ENCODE assay signal across 1 cellular context in the genomic region with DNA sequence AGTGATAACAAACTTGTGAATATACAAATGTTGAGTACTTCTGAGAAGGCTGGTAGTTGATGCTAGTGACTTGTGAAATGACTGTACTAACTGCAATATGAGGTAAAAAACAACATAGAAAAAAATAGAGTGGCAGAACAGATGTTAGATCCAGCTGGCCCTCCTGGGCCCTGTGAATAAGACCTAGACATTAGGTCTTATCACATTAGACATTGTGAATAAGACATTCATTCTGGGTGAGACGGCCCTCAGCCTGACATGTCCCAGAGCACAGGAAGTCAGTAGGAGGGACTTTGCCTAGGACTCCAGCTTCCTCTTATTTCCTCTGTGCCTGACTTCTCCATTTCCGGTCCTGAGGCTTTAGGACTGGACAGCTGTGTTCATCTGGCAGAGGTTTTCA.
TF ChIP-seq lines count a peak whose summit lies in the region.

No MANE protein-coding gene starts in this region.

TF ChIP-seq in HepG2, 621 proteins besides CTCF, POLR2A, EP300 and RAD21:
- peak; percentile 32; the same call in 1 of the 2 replicates for TF ChIP-seq SP2 (CRISPR knock-in tag; IDR thresholded peaks at IDR 0.05)
- peak; percentile 67 for TF ChIP-seq GABPB1 (CRISPR knock-in tag; IDR thresholded peaks at IDR 0.05)
- TF ChIP-seq, protein P1, sequence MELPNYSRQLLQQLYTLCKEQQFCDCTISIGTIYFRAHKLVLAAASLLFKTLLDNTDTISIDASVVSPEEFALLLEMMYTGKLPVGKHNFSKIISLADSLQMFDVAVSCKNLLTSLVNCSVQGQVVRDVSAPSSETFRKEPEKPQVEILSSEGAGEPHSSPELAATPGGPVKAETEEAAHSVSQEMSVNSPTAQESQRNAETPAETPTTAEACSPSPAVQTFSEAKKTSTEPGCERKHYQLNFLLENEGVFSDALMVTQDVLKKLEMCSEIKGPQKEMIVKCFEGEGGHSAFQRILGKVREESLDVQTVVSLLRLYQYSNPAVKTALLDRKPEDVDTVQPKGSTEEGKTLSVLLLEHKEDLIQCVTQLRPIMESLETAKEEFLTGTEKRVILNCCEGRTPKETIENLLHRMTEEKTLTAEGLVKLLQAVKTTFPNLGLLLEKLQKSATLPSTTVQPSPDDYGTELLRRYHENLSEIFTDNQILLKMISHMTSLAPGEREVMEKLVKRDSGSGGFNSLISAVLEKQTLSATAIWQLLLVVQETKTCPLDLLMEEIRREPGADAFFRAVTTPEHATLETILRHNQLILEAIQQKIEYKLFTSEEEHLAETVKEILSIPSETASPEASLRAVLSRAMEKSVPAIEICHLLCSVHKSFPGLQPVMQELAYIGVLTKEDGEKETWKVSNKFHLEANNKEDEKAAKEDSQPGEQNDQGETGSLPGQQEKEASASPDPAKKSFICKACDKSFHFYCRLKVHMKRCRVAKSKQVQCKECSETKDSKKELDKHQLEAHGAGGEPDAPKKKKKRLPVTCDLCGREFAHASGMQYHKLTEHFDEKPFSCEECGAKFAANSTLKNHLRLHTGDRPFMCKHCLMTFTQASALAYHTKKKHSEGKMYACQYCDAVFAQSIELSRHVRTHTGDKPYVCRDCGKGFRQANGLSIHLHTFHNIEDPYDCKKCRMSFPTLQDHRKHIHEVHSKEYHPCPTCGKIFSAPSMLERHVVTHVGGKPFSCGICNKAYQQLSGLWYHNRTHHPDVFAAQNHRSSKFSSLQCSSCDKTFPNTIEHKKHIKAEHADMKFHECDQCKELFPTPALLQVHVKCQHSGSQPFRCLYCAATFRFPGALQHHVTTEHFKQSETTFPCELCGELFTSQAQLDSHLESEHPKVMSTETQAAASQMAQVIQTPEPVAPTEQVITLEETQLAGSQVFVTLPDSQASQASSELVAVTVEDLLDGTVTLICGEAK (IDR thresholded peaks at IDR 0.05) = peak; percentile 15; the same call in 1 of the 2 replicates
- TF ChIP-seq, protein P1 (CRISPR knock-in tag; IDR thresholded peaks at IDR 0.05) = no peak
- TF ChIP-seq NFYB (CRISPR knock-in tag; IDR thresholded peaks at IDR 0.05) = 0 out of 2 replicates have a peak, but pooled peaks have one; percentile 22
- TF ChIP-seq, protein P2, sequence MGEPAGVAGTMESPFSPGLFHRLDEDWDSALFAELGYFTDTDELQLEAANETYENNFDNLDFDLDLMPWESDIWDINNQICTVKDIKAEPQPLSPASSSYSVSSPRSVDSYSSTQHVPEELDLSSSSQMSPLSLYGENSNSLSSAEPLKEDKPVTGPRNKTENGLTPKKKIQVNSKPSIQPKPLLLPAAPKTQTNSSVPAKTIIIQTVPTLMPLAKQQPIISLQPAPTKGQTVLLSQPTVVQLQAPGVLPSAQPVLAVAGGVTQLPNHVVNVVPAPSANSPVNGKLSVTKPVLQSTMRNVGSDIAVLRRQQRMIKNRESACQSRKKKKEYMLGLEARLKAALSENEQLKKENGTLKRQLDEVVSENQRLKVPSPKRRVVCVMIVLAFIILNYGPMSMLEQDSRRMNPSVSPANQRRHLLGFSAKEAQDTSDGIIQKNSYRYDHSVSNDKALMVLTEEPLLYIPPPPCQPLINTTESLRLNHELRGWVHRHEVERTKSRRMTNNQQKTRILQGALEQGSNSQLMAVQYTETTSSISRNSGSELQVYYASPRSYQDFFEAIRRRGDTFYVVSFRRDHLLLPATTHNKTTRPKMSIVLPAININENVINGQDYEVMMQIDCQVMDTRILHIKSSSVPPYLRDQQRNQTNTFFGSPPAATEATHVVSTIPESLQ (CRISPR knock-in tag; conservative IDR thresholded peaks at IDR 0.05) = no peak
- no peak for TF ChIP-seq AHR (CRISPR knock-in tag; IDR thresholded peaks at IDR 0.05)
- TF ChIP-seq GABPA (IDR thresholded peaks at IDR 0.05; ENCODE audit: low read depth, low read length) = peak; percentile 65
- peak; percentile 87 for TF ChIP-seq GABPA (CRISPR knock-in tag; IDR thresholded peaks at IDR 0.05; ENCODE audit: low read depth)
